Comparison of ENCODE assay signal across 20 cellular contexts in genomic region chr18:58375051-58375450, GRCh38.
"Had no signal": no experiment of that assay in that cellular context is flagged by ENCODE, and none has a peak within 500 bp of the region (broad histone marks: within the 10 kb centered on the region; RNA-seq: fewer than 3 reads in every experiment).

No MANE protein-coding gene starts in this region.

- ATAC-seq: activated CD8-positive, alpha-beta T cell treated with anti-CD3 and anti-CD28 coated beads for 36 hours; T-cell had no signal

- H3K4me1 ChIP-seq: adrenal gland had no signal

- H3K4me1 Mint-ChIP-seq: activated naive CD8-positive, alpha-beta T cell treated with anti-CD3 and anti-CD28 coated beads, Interleukin-2, amount 10 ng/mL, durations not matched to agents 7 days and 5 days; T-cell had no signal

- H3K9me3 Mint-ChIP-seq: activated CD8-positive, alpha-beta T cell treated with anti-CD3 and anti-CD28 coated beads for 36 hours; activated naive CD8-positive, alpha-beta T cell treated with anti-CD3 and anti-CD28 coated beads, Interleukin-2, amount 10 ng/mL, durations not matched to agents 7 days and 5 days; T-cell had no signal

- H3K9me3 ChIP-seq: adrenal gland, MG63 had no signal

- H3K27me3 ChIP-seq: adrenal gland, MG63 had no signal

- H3K27me3 Mint-ChIP-seq: activated CD8-positive, alpha-beta T cell treated with anti-CD3 and anti-CD28 coated beads for 36 hours; activated naive CD8-positive, alpha-beta T cell treated with anti-CD3 and anti-CD28 coated beads, Interleukin-2, amount 10 ng/mL, durations not matched to agents 7 days and 5 days; T-cell had no signal

- DNase-seq: activated CD4-positive, CD25-positive, alpha-beta regulatory T cell; activated CD8-positive, alpha-beta memory T cell treated with anti-CD3 and anti-CD28 coated beads, Interleukin-2, amount 50 U/mL, for 4 hours; activated CD8-positive, alpha-beta T cell treated with anti-CD3 and anti-CD28 coated beads for 36 hours; activated naive CD4-positive, alpha-beta T cell treated with anti-CD3 and anti-CD28 coated beads, Interleukin-2, amount 50 U/mL, for 16 hours; activated naive CD8-positive, alpha-beta T cell treated with anti-CD3 and anti-CD28 coated beads, Interleukin-2, amount 10 ng/mL, durations not matched to agents 7 days and 5 days; adrenal gland; aorta; MG63; MV-4-11; NCI-H1092 treated with DMSO at 0.1 percent for 48 hours; NCI-H1417 treated with DMSO at 0.1 percent for 48 hours; NCI-H1694; NCI-H2029; NCI-H510A; NCI-H526 treated with DMSO at 0.1 percent for 48 hours; NCI-H82; T-cell; T-helper 2 cell; T1000 had no signal

- H3K27ac Mint-ChIP-seq: activated CD8-positive, alpha-beta T cell treated with anti-CD3 and anti-CD28 coated beads for 36 hours; activated naive CD8-positive, alpha-beta T cell treated with anti-CD3 and anti-CD28 coated beads, Interleukin-2, amount 10 ng/mL, durations not matched to agents 7 days and 5 days; T-cell had no signal

- H3K36me3 Mint-ChIP-seq: activated naive CD8-positive, alpha-beta T cell treated with anti-CD3 and anti-CD28 coated beads, Interleukin-2, amount 10 ng/mL, durations not matched to agents 7 days and 5 days had no signal

- H3K4me3 Mint-ChIP-seq: activated CD8-positive, alpha-beta T cell treated with anti-CD3 and anti-CD28 coated beads for 36 hours; activated naive CD8-positive, alpha-beta T cell treated with anti-CD3 and anti-CD28 coated beads, Interleukin-2, amount 10 ng/mL, durations not matched to agents 7 days and 5 days; T-cell had no signal

- H3K27ac ChIP-seq: adrenal gland, SK-N-MC had no signal
